18 cellular contexts compared by ENCODE assay signal in genomic region chr1:162755306-162755705, GRCh38. TPM values are rescaled to one million over a fixed set of nuclear protein-coding genes. Genes with fewer than 3 reads are reported as not detected.
DNase-seq lines count a peak whose midpoint lies in the region; ATAC-seq and TF ChIP-seq lines count a peak whose summit lies in the region.
"Had no signal": no experiment of that assay in that cellular context is flagged by ENCODE, and none has a peak within 500 bp of the region (broad histone marks: within the 10 kb centered on the region; RNA-seq: fewer than 3 reads in every experiment).

No MANE protein-coding gene starts in this region.

- H4K20me1 ChIP-seq in PC-3 (ENCODE audit: low read length) = no peaks in the 10 kb centered on the region

- H3K27me3 ChIP-seq in PC-3 (ENCODE audit: low read length) (no peaks in the 10 kb centered on the region), HAP-1 (ENCODE audit: low read depth) (no peaks in the 10 kb centered on the region)

- no TSS peak for BruUV-seq in PC-3 (replicated peaks; lab: Mats Ljungman, UMichigan)

- peaks cover 20% of the 10 kb centered on the region; the same call in 1 of the 2 replicates for H3K4me1 ChIP-seq in PC-3 (ENCODE audit: insufficient read depth, low read length)
- no peaks in the 10 kb centered on the region for H3K4me1 ChIP-seq in HAP-1

- no peak for ATAC-seq in PC-3
- ATAC-seq in HG02571 (IDR thresholded peaks at IDR 0.05; ENCODE audit: unreplicated experiment) = no peak
- ATAC-seq: HepG2, T-cell had no signal

- H3K27ac ChIP-seq in PC-3 (ENCODE audit: low read length) = no peak overlapping the region

- H3K9me2 ChIP-seq in PC-3 (replicated peaks; ENCODE audit: low read length) = no peaks in the 10 kb centered on the region

- in situ Hi-C loops in HAP-1 (cut with MboI; ENCODE audit: low sequenced_read_pairs) = no loop called here

- H3K9ac ChIP-seq in PC-3 (ENCODE audit: low read length) = no peak overlapping the region

- H3K36me3 ChIP-seq in PC-3 (ENCODE audit: low read depth, low read length) (no peaks in the 10 kb centered on the region), HAP-1 (replicated peaks) (no peaks in the 10 kb centered on the region)

- DNase-seq in AG10803 (ENCODE audit: low read depth) = peak; percentile 28
- DNase-seq in HCEC 1CT = peak; percentile 41
- DNase-seq in RKO (ENCODE audit: low spot score) = peak; percentile 10
- DNase-seq in fibroblast of mammary gland (ENCODE audit: low read depth) = peak; percentile 67
- no peak for DNase-seq in PC-3
- no peak for DNase-seq in HAP-1 (ENCODE audit: low spot score in 2 of 2)
- DNase-seq in activated CD8-positive, alpha-beta memory T cell treated with anti-CD3 and anti-CD28 coated beads, Interleukin-2, amount 50 U/mL, for 48 hours = no peak
- DNase-seq: DMS153; GOT3; Karpas-422; NCI-H1930; NCI-H2171 treated with DMSO at 0.1 percent for 48 hours; NCI-H524 treated with DMSO at 0.1 percent for 48 hours; NK-92 treated with Interleukin-12 subunit alpha and Interleukin-12 subunit beta, amount 100 ng/mL, for 24 hours; OCI-M1; T-cell had no signal

- POLR2A ChIA-PET in PC-3 (lab: Charles Lee; ENCODE audit: unreplicated experiment) = no interaction called here

- H3K4me2 ChIP-seq in PC-3 (ENCODE audit: low read length) = no peak overlapping the region

- H2AFZ ChIP-seq in PC-3 (ENCODE audit: low read length) = no peak overlapping the region

- no peaks in the 10 kb centered on the region for H3K9me3 ChIP-seq in PC-3 (ENCODE audit: low read length)
- H3K9me3 ChIP-seq in HAP-1 = no peaks in the 10 kb centered on the region

- TF ChIP-seq CTCF in AG10803 (conservative IDR thresholded peaks at IDR 0.05; ENCODE audit: low read length) (no peak), fibroblast of mammary gland (conservative IDR thresholded peaks at IDR 0.05; ENCODE audit: control insufficient read depth, insufficient read depth, low read depth, low read length) (no peak), PC-3 (conservative IDR thresholded peaks at IDR 0.05; ENCODE audit: low read depth, low read length) (no peak)

- CTCF ChIA-PET in PC-3 (lab: Charles Lee) = no interaction called here

- H3K4me3 ChIP-seq in AG10803 (ENCODE audit: low read length) = no peak overlapping the region
- no peak overlapping the region for H3K4me3 ChIP-seq in fibroblast of mammary gland (ENCODE audit: control insufficient read depth, low read depth, low read length)
- no peak overlapping the region for H3K4me3 ChIP-seq in PC-3 (ENCODE audit: low read length)
- no peak overlapping the region for H3K4me3 ChIP-seq in HAP-1

- H3F3A ChIP-seq in PC-3 (ENCODE audit: low read length, unreplicated experiment) = no peaks in the 10 kb centered on the region

- H3K79me2 ChIP-seq in PC-3 (ENCODE audit: low read length) = no peaks in the 10 kb centered on the region

- intact Hi-C loops in PC-3 (cut with micrococcal nuclease) = no loop called here

RNA-seq across cellular contexts. Expression of gene HSD17B7, which starts 35.2 kb away (rescaled TPM):
- 21.5 and 28.4 TPM in 2 replicates for total RNA-seq in PC-3 (2014; rRNA removed)

Comparison
In these comparisons a context has a peak if more than half of its experiments do, and no peak if none do; other contexts are left out.
1. DNase-seq: peak in AG10803 (single experiment), HCEC 1CT (single experiment), RKO (single experiment) and fibroblast of mammary gland (single experiment); none in PC-3 (single experiment), HAP-1 (0 of 2) and activated CD8-positive, alpha-beta memory T cell treated with anti-CD3 and anti-CD28 coated beads, Interleukin-2, amount 50 U/mL, for 48 hours (single experiment).